Comparison of ENCODE assay signal across 1 cellular context in the genomic region with DNA sequence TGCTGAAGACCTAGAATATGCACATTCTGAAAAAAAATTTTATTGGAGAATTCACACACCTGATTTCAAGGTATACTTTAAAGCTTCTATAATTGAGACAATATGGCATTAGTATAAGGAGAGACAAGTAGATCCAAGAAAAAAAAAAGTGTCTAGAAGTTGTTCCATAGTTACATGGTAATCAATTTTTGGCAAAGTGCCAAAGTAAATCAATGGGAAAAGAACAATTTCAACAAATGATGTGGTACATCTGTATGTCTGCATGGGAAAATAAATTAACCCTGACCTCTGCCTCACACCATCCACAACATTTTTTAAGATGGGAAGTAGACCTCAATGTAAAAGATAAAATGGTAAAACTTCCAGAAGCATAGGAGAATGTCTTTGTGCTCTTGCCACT.
TF ChIP-seq lines count a peak whose summit lies in the region.

No MANE protein-coding gene starts in this region.

TF ChIP-seq in SK-N-SH treated with all-trans-retinoic acid at 6 μM for 48 hours, 23 proteins besides CTCF, POLR2A, EP300 and RAD21 (continued from another document):
- TF ChIP-seq ZFP3 (CRISPR knock-in tag; IDR thresholded peaks at IDR 0.05) (no peak), ZC3H10 (CRISPR knock-in tag; IDR thresholded peaks at IDR 0.05) (no peak), TCF4 (CRISPR knock-in tag; IDR thresholded peaks at IDR 0.05; ENCODE audit: borderline replicate concordance) (no peak), SNAI2 (CRISPR knock-in tag; IDR thresholded peaks at IDR 0.05) (no peak), BACH2 (CRISPR knock-in tag; IDR thresholded peaks at IDR 0.05; ENCODE audit: borderline replicate concordance) (no peak), CSDC2 (CRISPR knock-in tag; IDR thresholded peaks at IDR 0.05) (no peak), ARNTL (CRISPR knock-in tag; IDR thresholded peaks at IDR 0.05; ENCODE audit: borderline replicate concordance, low read depth) (no peak), PPARA (CRISPR knock-in tag; IDR thresholded peaks at IDR 0.05; ENCODE audit: borderline replicate concordance) (no peak), TOX (CRISPR knock-in tag; IDR thresholded peaks at IDR 0.05; ENCODE audit: borderline replicate concordance) (no peak), GLIS3 (CRISPR knock-in tag; IDR thresholded peaks at IDR 0.05) (no peak), ZNF8 (CRISPR knock-in tag; IDR thresholded peaks at IDR 0.05) (no peak), ISL1 (CRISPR knock-in tag; IDR thresholded peaks at IDR 0.05) (no peak)
- TF ChIP-seq, protein P1, sequence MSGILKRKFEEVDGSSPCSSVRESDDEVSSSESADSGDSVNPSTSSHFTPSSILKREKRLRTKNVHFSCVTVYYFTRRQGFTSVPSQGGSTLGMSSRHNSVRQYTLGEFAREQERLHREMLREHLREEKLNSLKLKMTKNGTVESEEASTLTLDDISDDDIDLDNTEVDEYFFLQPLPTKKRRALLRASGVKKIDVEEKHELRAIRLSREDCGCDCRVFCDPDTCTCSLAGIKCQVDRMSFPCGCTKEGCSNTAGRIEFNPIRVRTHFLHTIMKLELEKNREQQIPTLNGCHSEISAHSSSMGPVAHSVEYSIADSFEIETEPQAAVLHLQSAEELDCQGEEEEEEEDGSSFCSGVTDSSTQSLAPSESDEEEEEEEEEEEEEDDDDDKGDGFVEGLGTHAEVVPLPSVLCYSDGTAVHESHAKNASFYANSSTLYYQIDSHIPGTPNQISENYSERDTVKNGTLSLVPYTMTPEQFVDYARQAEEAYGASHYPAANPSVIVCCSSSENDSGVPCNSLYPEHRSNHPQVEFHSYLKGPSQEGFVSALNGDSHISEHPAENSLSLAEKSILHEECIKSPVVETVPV (CRISPR knock-in tag; IDR thresholded peaks at IDR 0.05), result no peak
- TF ChIP-seq, protein P2, sequence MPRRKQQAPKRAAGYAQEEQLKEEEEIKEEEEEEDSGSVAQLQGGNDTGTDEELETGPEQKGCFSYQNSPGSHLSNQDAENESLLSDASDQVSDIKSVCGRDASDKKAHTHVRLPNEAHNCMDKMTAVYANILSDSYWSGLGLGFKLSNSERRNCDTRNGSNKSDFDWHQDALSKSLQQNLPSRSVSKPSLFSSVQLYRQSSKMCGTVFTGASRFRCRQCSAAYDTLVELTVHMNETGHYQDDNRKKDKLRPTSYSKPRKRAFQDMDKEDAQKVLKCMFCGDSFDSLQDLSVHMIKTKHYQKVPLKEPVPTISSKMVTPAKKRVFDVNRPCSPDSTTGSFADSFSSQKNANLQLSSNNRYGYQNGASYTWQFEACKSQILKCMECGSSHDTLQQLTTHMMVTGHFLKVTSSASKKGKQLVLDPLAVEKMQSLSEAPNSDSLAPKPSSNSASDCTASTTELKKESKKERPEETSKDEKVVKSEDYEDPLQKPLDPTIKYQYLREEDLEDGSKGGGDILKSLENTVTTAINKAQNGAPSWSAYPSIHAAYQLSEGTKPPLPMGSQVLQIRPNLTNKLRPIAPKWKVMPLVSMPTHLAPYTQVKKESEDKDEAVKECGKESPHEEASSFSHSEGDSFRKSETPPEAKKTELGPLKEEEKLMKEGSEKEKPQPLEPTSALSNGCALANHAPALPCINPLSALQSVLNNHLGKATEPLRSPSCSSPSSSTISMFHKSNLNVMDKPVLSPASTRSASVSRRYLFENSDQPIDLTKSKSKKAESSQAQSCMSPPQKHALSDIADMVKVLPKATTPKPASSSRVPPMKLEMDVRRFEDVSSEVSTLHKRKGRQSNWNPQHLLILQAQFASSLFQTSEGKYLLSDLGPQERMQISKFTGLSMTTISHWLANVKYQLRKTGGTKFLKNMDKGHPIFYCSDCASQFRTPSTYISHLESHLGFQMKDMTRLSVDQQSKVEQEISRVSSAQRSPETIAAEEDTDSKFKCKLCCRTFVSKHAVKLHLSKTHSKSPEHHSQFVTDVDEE (CRISPR knock-in tag; IDR thresholded peaks at IDR 0.05), result no peak
- TF ChIP-seq, protein P3, sequence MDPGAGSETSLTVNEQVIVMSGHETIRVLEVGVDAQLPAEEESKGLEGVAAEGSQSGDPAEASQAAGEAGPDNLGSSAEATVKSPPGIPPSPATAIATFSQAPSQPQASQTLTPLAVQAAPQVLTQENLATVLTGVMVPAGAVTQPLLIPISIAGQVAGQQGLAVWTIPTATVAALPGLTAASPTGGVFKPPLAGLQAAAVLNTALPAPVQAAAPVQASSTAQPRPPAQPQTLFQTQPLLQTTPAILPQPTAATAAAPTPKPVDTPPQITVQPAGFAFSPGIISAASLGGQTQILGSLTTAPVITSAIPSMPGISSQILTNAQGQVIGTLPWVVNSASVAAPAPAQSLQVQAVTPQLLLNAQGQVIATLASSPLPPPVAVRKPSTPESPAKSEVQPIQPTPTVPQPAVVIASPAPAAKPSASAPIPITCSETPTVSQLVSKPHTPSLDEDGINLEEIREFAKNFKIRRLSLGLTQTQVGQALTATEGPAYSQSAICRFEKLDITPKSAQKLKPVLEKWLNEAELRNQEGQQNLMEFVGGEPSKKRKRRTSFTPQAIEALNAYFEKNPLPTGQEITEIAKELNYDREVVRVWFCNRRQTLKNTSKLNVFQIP (CRISPR knock-in tag; IDR thresholded peaks at IDR 0.05; ENCODE audit: borderline replicate concordance, low read depth), result no peak
